19 cellular contexts compared by ENCODE assay signal in genomic region chr1:1246601-1247340, GRCh38. TPM values are rescaled to one million over a fixed set of nuclear protein-coding genes. Genes with fewer than 3 reads are reported as not detected.
DNase-seq lines count a peak whose midpoint lies in the region; ATAC-seq and TF ChIP-seq lines count a peak whose summit lies in the region.
"Had no signal": no experiment of that assay in that cellular context is flagged by ENCODE, and none has a peak within 500 bp of the region (broad histone marks: within the 10 kb centered on the region; RNA-seq: fewer than 3 reads in every experiment).

C1QTNF12 (minus strand) TSS chr1:1246722; CDS start chr1:1246690, 32 bp downstream.

- H3K9me3 Mint-ChIP-seq in stimulated activated naive CD8-positive, alpha-beta T cell treated with anti-CD3 and anti-CD28 coated beads, Interleukin-15, amount 100 ng/mL, for 72 hours: no peaks in the 10 kb centered on the region
- H3K9me3 Mint-ChIP-seq: brain, neural crest cell, type B pancreatic cell had no signal

- no peak within 1 kb of the TSS for H3K4me3 ChIP-seq in thyroid gland (replicated peaks in 1 of 3)

- no peak for TF ChIP-seq POLR2A in thyroid gland (IDR thresholded peaks at IDR 0.05)

- no peaks in the 10 kb centered on the region for H3K9me3 ChIP-seq in thyroid gland

- H3K27me3 ChIP-seq in thyroid gland: no peaks in the 10 kb centered on the region

- 9 to 10% methylated on average over 17 to 20 of the region's 72 CpGs for WGBS in thyroid gland, 2 donors

- no peak within 1 kb of the TSS for H3K27ac ChIP-seq in thyroid gland

- H3K27ac Mint-ChIP-seq in stimulated activated naive CD8-positive, alpha-beta T cell treated with anti-CD3 and anti-CD28 coated beads, Interleukin-15, amount 100 ng/mL, for 72 hours: no peak within 1 kb of the TSS
- H3K27ac Mint-ChIP-seq: brain, type B pancreatic cell had no signal

- peak; percentile 3 for ATAC-seq in stimulated activated naive CD8-positive, alpha-beta T cell treated with anti-CD3 and anti-CD28 coated beads, Interleukin-15, amount 100 ng/mL, for 72 hours
- no peak for ATAC-seq in stimulated activated naive CD8-positive, alpha-beta T cell treated with anti-CD3 and anti-CD28 coated beads, Interleukin-15, Interleukin-2, amounts not matched to agents 100 U/mL and 50 U/mL, for 24 hours
- peak; percentile 31 for ATAC-seq in left lobe of liver

- peaks cover 0 to 10% of the 10 kb centered on the region in 2 donors for H3K4me1 ChIP-seq in thyroid gland

- peak within 1 kb of the TSS in 1 of 2 donors; percentile 31 for H3K4me3 Mint-ChIP-seq in stimulated activated naive CD8-positive, alpha-beta T cell treated with anti-CD3 and anti-CD28 coated beads, Interleukin-15, amount 100 ng/mL, for 72 hours
- H3K4me3 Mint-ChIP-seq: brain, type B pancreatic cell had no signal

- no peaks in the 10 kb centered on the region for H3K27me3 Mint-ChIP-seq in stimulated activated naive CD8-positive, alpha-beta T cell treated with anti-CD3 and anti-CD28 coated beads, Interleukin-15, amount 100 ng/mL, for 72 hours

- intact Hi-C loops in thyroid gland (cut with DNase I): no loop called here

- DNase-seq in stimulated activated naive CD8-positive, alpha-beta T cell treated with anti-CD3 and anti-CD28 coated beads, Interleukin-15, amount 100 ng/mL, for 72 hours: no peak
- no peak for DNase-seq in stimulated activated naive CD8-positive, alpha-beta T cell treated with anti-CD3 and anti-CD28 coated beads, Interleukin-15, Interleukin-2, amounts not matched to agents 100 U/mL and 50 U/mL, for 24 hours
- peak; percentile 47 for DNase-seq in astrocyte of the hippocampus (ENCODE audit: low read depth, low spot score)
- no peak for DNase-seq in left lobe of liver (ENCODE audit: low spot score)
- no peak for DNase-seq in NCI-H748 treated with DMSO at 0.1 percent for 48 hours (lab: John Stamatoyannopoulos, UW)
- DNase-seq in thyroid gland: no peak
- DNase-seq in activated naive CD4-positive, alpha-beta T cell (lab: John Stamatoyannopoulos, UW): no peak
- no peak for DNase-seq in occipital lobe (lab: John Stamatoyannopoulos, UW)
- DNase-seq: activated gamma-delta T cell; Calu3; effector CD4-positive, alpha-beta T cell; GOT3; IMR-90; NCI-H226; OCI-M1; SW 1271 had no signal

- TF ChIP-seq CTCF in thyroid gland (IDR thresholded peaks at IDR 0.05): no peak

- H3K4me1 Mint-ChIP-seq in stimulated activated naive CD8-positive, alpha-beta T cell treated with anti-CD3 and anti-CD28 coated beads, Interleukin-15, amount 100 ng/mL, for 72 hours: peaks cover 28% of the 10 kb centered on the region
- H3K4me1 Mint-ChIP-seq: brain had no signal

- H3K36me3 ChIP-seq in thyroid gland: no peaks in the 10 kb centered on the region

RNA-seq across cellular contexts. Expression of gene C1QTNF12, which starts in this region (rescaled TPM):
- 3.5 TPM for total RNA-seq in left lobe of liver
- total RNA-seq in thyroid gland: under 1 TPM in 1 of 4 donors, not detected in 3; 0.83 TPM
- total RNA-seq in occipital lobe: not detected
